ENCODE assay signal across 24 cellular contexts in genomic region chr20:22922987-22923386, GRCh38.
"Had no signal": no experiment of that assay in that cellular context is flagged by ENCODE, and none has a peak within 500 bp of the region (broad histone marks: within the 10 kb centered on the region; RNA-seq: fewer than 3 reads in every experiment).

No MANE protein-coding gene starts in this region.

- H3K4me2 ChIP-seq: SK-N-SH had no signal

- H3K9me3 Mint-ChIP-seq: T-cell had no signal

- H3K27ac Mint-ChIP-seq: IgD-negative memory B cell, T-cell had no signal

- FAIRE-seq: RCC 7860 had no signal

- H3K36me3 Mint-ChIP-seq: IgD-negative memory B cell, T-cell had no signal

- H3K9ac ChIP-seq: SK-N-SH had no signal

- ATAC-seq: T-cell had no signal

- H3K9me3 ChIP-seq: SK-N-SH had no signal

- DNase-seq: KBM-7, MV-4-11, NCI-H1048, NCI-H1105 treated with DMSO at 0.1 percent for 48 hours, NCI-H1417 treated with DMSO at 0.1 percent for 48 hours, NCI-H146, NCI-H1694 treated with DMSO at 0.1 percent for 48 hours, NCI-H1930, NCI-H2081, NCI-H2107, NCI-H2227 treated with DMSO at 0.1 percent for 48 hours, NCI-H446, NCI-H510A, NCI-H524 treated with DMSO at 0.1 percent for 48 hours, NCI-H69, NCI-H774, Right ventricle myocardium superior, RPMI8226, SIG-M5, SK-N-SH, SW 1271, T-cell had no signal

- H3K4me3 Mint-ChIP-seq: IgD-negative memory B cell, T-cell had no signal

- H3K4me1 Mint-ChIP-seq: IgD-negative memory B cell, T-cell had no signal
